18 cellular contexts compared by ENCODE assay signal in the genomic region with DNA sequence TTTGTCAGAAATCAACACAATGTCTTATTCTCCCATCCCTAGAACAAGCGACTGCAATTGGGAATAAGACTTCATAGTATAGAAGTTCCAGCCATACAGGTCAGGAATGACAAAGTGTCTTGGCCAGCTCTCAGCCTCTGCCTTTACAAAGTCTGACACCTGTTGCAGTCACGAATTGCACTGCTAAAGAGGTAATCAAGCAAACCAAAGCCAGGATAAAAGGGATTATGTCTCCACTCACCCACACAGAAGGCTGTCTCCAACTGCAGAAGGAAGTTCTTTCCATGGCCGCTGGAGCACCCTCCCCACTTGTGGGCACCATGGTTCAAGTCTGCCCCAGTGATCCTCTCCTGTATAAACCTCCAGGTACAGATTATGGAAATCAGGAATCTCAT.
DNase-seq lines count a peak whose midpoint lies in the region; ATAC-seq, FAIRE-seq and TF ChIP-seq lines count a peak whose summit lies in the region.
"Had no signal": no experiment of that assay in that cellular context is flagged by ENCODE, and none has a peak within 500 bp of the region (broad histone marks: within the 10 kb centered on the region; RNA-seq: fewer than 3 reads in every experiment).

No MANE protein-coding gene starts in this region.

- H3K4me1 ChIP-seq in liver (ENCODE audit: control insufficient read depth in 4 of 4, insufficient read depth in 4 of 4, low read length in 3 of 4) (no peaks in the 10 kb centered on the region), HepG2 (ENCODE audit: insufficient read depth, low read length) (no peaks in the 10 kb centered on the region), endodermal cell (ENCODE audit: control insufficient read depth, insufficient read depth, low read length) (peaks cover 45% of the 10 kb centered on the region), vagina (peaks cover 45% of the 10 kb centered on the region)

- TF ChIP-seq RAD21 in liver (IDR thresholded peaks at IDR 0.05): no peak
- TF ChIP-seq RAD21 in HepG2 (CRISPR knock-in tag; IDR thresholded peaks at IDR 0.05): no peak

- WGBS in liver: 78% methylated on average over 3 of the region's 3 CpGs
- WGBS in HepG2 (ENCODE audit: low lambda C conversion rate): 31% methylated on average over 3 of the region's 3 CpGs
- WGBS in endodermal cell (ENCODE audit: insufficient coverage in 1 of 2, insufficient read length in 1 of 2), 2 experiments: 85 to 86% methylated on average over 3 of the region's 3 CpGs

- no peaks in the 10 kb centered on the region for H3K36me3 Mint-ChIP-seq in endodermal cell (ENCODE audit: low read depth)
- no peaks in the 10 kb centered on the region for H3K36me3 Mint-ChIP-seq in osteocyte (ENCODE audit: unreplicated experiment)
- H3K36me3 Mint-ChIP-seq: activated naive CD4-positive, alpha-beta T cell treated with anti-CD3 and anti-CD28 coated beads, Interleukin-2, amount 50 U/mL, for 24 hours; CD8-positive, alpha-beta memory T cell; IgD-negative memory B cell had no signal

- no peaks in the 10 kb centered on the region for H3K27me3 Mint-ChIP-seq in endodermal cell (ENCODE audit: insufficient read depth)
- no peaks in the 10 kb centered on the region for H3K27me3 Mint-ChIP-seq in osteocyte (ENCODE audit: unreplicated experiment)
- H3K27me3 Mint-ChIP-seq: activated naive CD4-positive, alpha-beta T cell treated with anti-CD3 and anti-CD28 coated beads, Interleukin-2, amount 50 U/mL, for 24 hours had no signal

- H3K27me3 ChIP-seq in liver (ENCODE audit: control insufficient read depth in 4 of 4, insufficient read depth in 4 of 4, low read length in 3 of 4) (no peaks in the 10 kb centered on the region), HepG2 (ENCODE audit: control insufficient read depth in 1 of 2, insufficient read depth in 2 of 2, low read length in 2 of 2) (peaks cover 0 to 42% of the 10 kb centered on the region in 2 experiments; a peak in 4 of 5 replicates), endodermal cell (ENCODE audit: control insufficient read depth, insufficient read depth, low read length, poor library complexity, severe bottlenecking) (no peaks in the 10 kb centered on the region), vagina (no peaks in the 10 kb centered on the region)

- H3K4me2 ChIP-seq in HepG2 (ENCODE audit: low read depth, low read length): no peak overlapping the region

- in situ Hi-C loops in HepG2 (cut with HindIII; ENCODE audit: extremely low pct_ligation_motif_present, low pct_unique_long_range_greater_than_20kb): no loop called here

- H3K27ac ChIP-seq in liver (ENCODE audit: low read depth in 1 of 2, low read length in 2 of 2): peak overlapping the region; percentile 14 to 21
- H3K27ac ChIP-seq in HepG2 (ENCODE audit: extremely low read length, insufficient read depth, low read length): no peak overlapping the region
- H3K27ac ChIP-seq in endodermal cell (ENCODE audit: low read depth, low read length): no peak overlapping the region
- H3K27ac ChIP-seq in vagina: peak overlapping the region; percentile 46

- POLR2A ChIA-PET in HepG2 (lab: Yijun Ruan, JAX): no interaction called here

- CTCF ChIA-PET in HepG2 (lab: Yijun Ruan, JAX; ENCODE audit: low intra/inter-chr PET ratio, low total read pairs): no interaction called here

- H3K27ac Mint-ChIP-seq in endodermal cell (no peak overlapping the region), osteocyte (ENCODE audit: unreplicated experiment) (peak overlapping the region; percentile 93)
- H3K27ac Mint-ChIP-seq: activated naive CD4-positive, alpha-beta T cell treated with anti-CD3 and anti-CD28 coated beads, Interleukin-2, amount 50 U/mL, for 24 hours; IgD-negative memory B cell had no signal

- no peak for TF ChIP-seq CTCF in liver (IDR thresholded peaks at IDR 0.05; ENCODE audit: low read depth, low read length, missing input control)
- no peak for TF ChIP-seq CTCF in HepG2 (CRISPR knock-in tag; IDR thresholded peaks at IDR 0.05)
- TF ChIP-seq CTCF in endodermal cell (conservative IDR thresholded peaks at IDR 0.05): no peak
- no peak for TF ChIP-seq CTCF in osteocyte (IDR thresholded peaks at IDR 0.05)
- no peak for TF ChIP-seq CTCF in vagina (IDR thresholded peaks at IDR 0.05)

- BruUV-seq in HepG2 (replicated peaks; lab: Mats Ljungman, UMichigan): no TSS peak

- H3K4me3 Mint-ChIP-seq in endodermal cell (peak overlapping the region; percentile 6), osteocyte (ENCODE audit: unreplicated experiment) (no peak overlapping the region)
- H3K4me3 Mint-ChIP-seq: activated naive CD4-positive, alpha-beta T cell treated with anti-CD3 and anti-CD28 coated beads, Interleukin-2, amount 50 U/mL, for 24 hours; CD8-positive, alpha-beta memory T cell; IgD-negative memory B cell had no signal

- H3K4me3 ChIP-seq in liver (ENCODE audit: low read depth in 1 of 3, low read length in 3 of 3): no peak overlapping the region
- no peak overlapping the region for H3K4me3 ChIP-seq in HepG2 (replicated peaks in 1 of 3; ENCODE audit: insufficient read depth in 1 of 3, low read depth in 2 of 3, low read length in 3 of 3)
- H3K4me3 ChIP-seq in endodermal cell (ENCODE audit: low read length): no peak overlapping the region
- no peak overlapping the region for H3K4me3 ChIP-seq in vagina

- no peaks in the 10 kb centered on the region for H3K79me2 ChIP-seq in HepG2 (ENCODE audit: insufficient read depth, low read length)

- no peak for DNase-seq in HepG2 (ENCODE audit: low spot score)
- no peak for DNase-seq in endodermal cell
- no peak for DNase-seq in osteocyte (ENCODE audit: extremely low spot score, unreplicated experiment)
- no peak for DNase-seq in vagina (ENCODE audit: extremely low spot score in 2 of 2)
- DNase-seq in activated naive CD4-positive, alpha-beta T cell treated with anti-CD3 and anti-CD28 coated beads, Interleukin-2, amount 50 U/mL, for 16 hours: no peak
- no peak for DNase-seq in GM12892 (ENCODE audit: insufficient read length)
- DNase-seq: activated CD4-positive, alpha-beta T cell treated with anti-CD3 and anti-CD28 coated beads, Interleukin-2, amount 50 U/mL, for 4 hours; CD8-positive, alpha-beta memory T cell; mammary epithelial cell; MV-4-11; NCI-H2029; NCI-H510A; stimulated activated naive CD8-positive, alpha-beta T cell treated with anti-CD3 and anti-CD28 coated beads, Interleukin-15, Interleukin-2, amounts not matched to agents 100 U/mL and 50 U/mL, for 24 hours had no signal

- no peaks in the 10 kb centered on the region for H3K9me3 ChIP-seq in liver (ENCODE audit: control insufficient read depth in 4 of 4, low read length in 3 of 4)
- H3K9me3 ChIP-seq in HepG2 (ENCODE audit: low read length): no peaks in the 10 kb centered on the region
- H3K9me3 ChIP-seq in endodermal cell (ENCODE audit: control insufficient read depth, low read length): no peaks in the 10 kb centered on the region
- H3K9me3 ChIP-seq in vagina: no peaks in the 10 kb centered on the region

- TF ChIP-seq POLR2A in HepG2 (IDR thresholded peaks at IDR 0.05; ENCODE audit: insufficient read depth in 1 of 2, low read depth in 2 of 2, low read length in 2 of 2) (no peak), vagina (IDR thresholded peaks at IDR 0.05) (no peak), GM12892 (IDR thresholded peaks at IDR 0.05; ENCODE audit: low read depth, low read length) (no peak)

- no peaks in the 10 kb centered on the region for H3K36me3 ChIP-seq in liver (ENCODE audit: control insufficient read depth in 4 of 4, insufficient read depth in 3 of 4, low read depth in 1 of 4, low read length in 3 of 4)
- no peaks in the 10 kb centered on the region for H3K36me3 ChIP-seq in HepG2 (replicated peaks in 1 of 2; ENCODE audit: control insufficient read depth in 1 of 2, insufficient read depth in 2 of 2, low read length in 2 of 2)
- H3K36me3 ChIP-seq in endodermal cell (ENCODE audit: control insufficient read depth, insufficient read depth, low read length): no peaks in the 10 kb centered on the region
- no peaks in the 10 kb centered on the region for H3K36me3 ChIP-seq in vagina

- H3K9ac ChIP-seq in liver (ENCODE audit: low read depth in 1 of 2, low read length in 2 of 2): no peak overlapping the region
- H3K9ac ChIP-seq in HepG2 (ENCODE audit: insufficient read depth, low read depth, low read length): no peak overlapping the region
- no peak overlapping the region for H3K9ac ChIP-seq in endodermal cell (ENCODE audit: extremely low read depth, low read length, poor library complexity, severe bottlenecking)

- H4K20me1 ChIP-seq in HepG2 (ENCODE audit: insufficient read depth, low read length): no peaks in the 10 kb centered on the region

- intact Hi-C loops in HepG2 (cut with micrococcal nuclease; ENCODE audit: unreplicated experiment): no loop called here
- intact Hi-C loops in vagina (cut with DNase I): loop anchor here (2.0 to 5.0 kb wide), 2 partner anchors 34 to 129 kb away; no protein-coding TSS in a partner anchor

- H3K4me1 Mint-ChIP-seq in endodermal cell (peaks cover 65% of the 10 kb centered on the region), osteocyte (ENCODE audit: unreplicated experiment) (peaks cover 85% of the 10 kb centered on the region)
- H3K4me1 Mint-ChIP-seq: activated naive CD4-positive, alpha-beta T cell treated with anti-CD3 and anti-CD28 coated beads, Interleukin-2, amount 50 U/mL, for 24 hours; IgD-negative memory B cell had no signal

- no peak overlapping the region for H2AFZ ChIP-seq in HepG2 (ENCODE audit: low read length)

- TF ChIP-seq EP300 in HepG2 (IDR thresholded peaks at IDR 0.05; ENCODE audit: low read depth in 2 of 2, low read length in 2 of 2): no peak
- no peak for TF ChIP-seq EP300 in HepG2 (CRISPR knock-in tag; IDR thresholded peaks at IDR 0.05; ENCODE audit: borderline replicate concordance)

- H3K9me3 Mint-ChIP-seq in endodermal cell (no peaks in the 10 kb centered on the region), osteocyte (ENCODE audit: unreplicated experiment) (no peaks in the 10 kb centered on the region)
- H3K9me3 Mint-ChIP-seq: activated naive CD4-positive, alpha-beta T cell treated with anti-CD3 and anti-CD28 coated beads, Interleukin-2, amount 50 U/mL, for 24 hours; CD8-positive, alpha-beta memory T cell; IgD-negative memory B cell had no signal

- FAIRE-seq in HepG2 (lab: Jason Lieb, UNC) (no peak), GM12892 (lab: Jason Lieb, UNC) (no peak)

- no peak for ATAC-seq in HepG2
- ATAC-seq in HG03097 (IDR thresholded peaks at IDR 0.05; ENCODE audit: low FRiP score, unreplicated experiment): no peak
- ATAC-seq: Panc1; stimulated activated naive CD8-positive, alpha-beta T cell treated with anti-CD3 and anti-CD28 coated beads, Interleukin-15, Interleukin-2, amounts not matched to agents 100 U/mL and 50 U/mL, for 24 hours had no signal

TF ChIP-seq in liver, 16 proteins besides CTCF, POLR2A, EP300 and RAD21 (continues in another document):
- TF ChIP-seq FOXA2 (IDR thresholded peaks at IDR 0.05) (no peak), JUND (IDR thresholded peaks at IDR 0.05) (no peak), HNF4G (IDR thresholded peaks at IDR 0.05) (no peak), NR2F2 (IDR thresholded peaks at IDR 0.05) (no peak)

TF ChIP-seq in HepG2, 621 proteins besides CTCF, POLR2A, EP300 and RAD21 (continues in another document):
- TF ChIP-seq PHF5A (CRISPR knock-in tag; IDR thresholded peaks at IDR 0.05; ENCODE audit: low read depth, unreplicated experiment): no peak
- no peak for TF ChIP-seq NFATC3 (CRISPR knock-in tag; IDR thresholded peaks at IDR 0.05)
- TF ChIP-seq ZNF343 (CRISPR knock-in tag; IDR thresholded peaks at IDR 0.05): no peak

Comparison
In these comparisons a context has a peak if more than half of its experiments do, and no peak if none do; other contexts are left out.
1. H3K27ac ChIP-seq: peak in liver (2 of 2) and vagina (single experiment); none in HepG2 (single experiment) and endodermal cell (single experiment).